6 cellular contexts compared by ENCODE assay signal in the genomic region with DNA sequence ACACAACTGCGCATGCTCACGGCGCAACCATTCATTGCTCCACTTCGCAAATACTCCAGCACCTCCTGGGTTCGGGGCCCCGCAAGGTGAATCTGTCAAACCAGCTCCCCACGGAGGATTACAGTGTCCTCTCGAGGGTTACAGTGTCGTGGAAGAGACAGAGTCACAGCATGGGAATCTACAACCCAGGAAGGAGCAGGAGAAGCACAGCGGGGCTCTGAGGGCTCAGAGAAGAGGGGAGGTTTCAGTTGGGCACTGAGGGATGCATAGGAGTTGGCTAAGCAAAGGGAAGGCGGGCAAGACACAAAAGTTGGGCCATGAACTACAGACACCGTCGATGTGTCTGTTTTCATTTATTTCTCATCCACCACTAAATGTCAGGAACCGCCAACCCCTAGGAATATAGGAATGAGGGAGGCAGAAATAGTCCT. TPM values are rescaled to one million over a fixed set of nuclear protein-coding genes. Genes with fewer than 3 reads are reported as not detected.
DNase-seq lines count a peak whose midpoint lies in the region; ATAC-seq and TF ChIP-seq lines count a peak whose summit lies in the region.

No MANE protein-coding gene starts in this region.

- peak overlapping the region; percentile 87 for H3K4me3 ChIP-seq in GM06990 (replicated peaks; ENCODE audit: low read depth, low read length)
- H3K4me3 ChIP-seq in SK-N-MC, result peak overlapping the region; percentile 81
- peak overlapping the region; percentile 69 to 72 for H3K4me3 ChIP-seq in gastroesophageal sphincter
- peak overlapping the region; percentile 90 for H3K4me3 ChIP-seq in thoracic aorta

- H3K4me1 ChIP-seq in gastroesophageal sphincter, result peaks cover 0 to 19% (median 7%) of the 10 kb centered on the region in 3 donors
- peaks cover 7 to 25% of the 10 kb centered on the region in 2 donors for H3K4me1 ChIP-seq in thoracic aorta (ENCODE audit: control insufficient read depth in 1 of 2, low read depth in 2 of 2)

- 39 to 49% methylated on average over 4 to 6 of the region's 14 CpGs for WGBS in gastroesophageal sphincter (ENCODE audit: low coverage in 1 of 2), 2 donors

- H3K27me3 ChIP-seq in GM06990 (replicated peaks; ENCODE audit: control insufficient read depth, insufficient read depth, low read length) (no peaks in the 10 kb centered on the region), gastroesophageal sphincter (no peaks in the 10 kb centered on the region), thoracic aorta (replicated peaks; ENCODE audit: insufficient read depth) (no peaks in the 10 kb centered on the region)

- H3K9me3 ChIP-seq in SK-N-MC (ENCODE audit: low read depth, low read length) (no peaks in the 10 kb centered on the region), gastroesophageal sphincter (no peaks in the 10 kb centered on the region), thoracic aorta (no peaks in the 10 kb centered on the region)

- TF ChIP-seq CTCF in GM06990 (IDR thresholded peaks at IDR 0.05; ENCODE audit: insufficient read depth, low read length, poor library complexity, severe bottlenecking) (no peak), gastroesophageal sphincter (IDR thresholded peaks at IDR 0.05) (no peak), thoracic aorta (IDR thresholded peaks at IDR 0.05) (no peak)

- peak overlapping the region; percentile 73 for H3K27ac ChIP-seq in SK-N-MC
- H3K27ac ChIP-seq in gastroesophageal sphincter, result peak overlapping the region; percentile 91 to 98 (median 95)
- H3K27ac ChIP-seq in thoracic aorta, result peak overlapping the region; percentile 97 to 98

- H3K36me3 ChIP-seq in GM06990 (ENCODE audit: control insufficient read depth, insufficient read depth, low read length) (peaks cover 6% of the 10 kb centered on the region), SK-N-MC (ENCODE audit: insufficient read depth, low read length) (peaks cover 21% of the 10 kb centered on the region), gastroesophageal sphincter (peaks cover 0 to 26% of the 10 kb centered on the region in 2 donors), thoracic aorta (peaks cover 5% of the 10 kb centered on the region)

- intact Hi-C loops in posterior vena cava (cut with DNase I), result no loop called here

- H3K9ac ChIP-seq in SK-N-MC (ENCODE audit: insufficient read length), result peak overlapping the region; percentile 87

- DNase-seq in GM06990 (ENCODE audit: extremely low read depth, insufficient read length) (no peak), SK-N-MC (ENCODE audit: low read depth, low spot score) (no peak), thoracic aorta (ENCODE audit: low spot score) (no peak), posterior vena cava (ENCODE audit: low spot score) (no peak), NCI-H2227 treated with DMSO at 0.1 percent for 48 hours (lab: John Stamatoyannopoulos, UW) (no peak)

- ATAC-seq in gastroesophageal sphincter (no peak), thoracic aorta (ENCODE audit: insufficient number of reproducible peaks, low FRiP score, low read depth) (no peak)

- TF ChIP-seq POLR2A in gastroesophageal sphincter (IDR thresholded peaks at IDR 0.05), result no peak

- TF ChIP-seq EP300 in gastroesophageal sphincter (IDR thresholded peaks at IDR 0.05), result no peak

RNA-seq across cellular contexts. Expression of a gene that starts 1.0 kb away (rescaled TPM):
- total RNA-seq in gastroesophageal sphincter, result 10 to 100 TPM; 44.7 to 62.8 (median 51.4) TPM
- 10 to 100 TPM; 22.7 to 27.7 TPM for total RNA-seq in thoracic aorta
- 10 to 100 TPM; 32.5 to 35.4 TPM for total RNA-seq in posterior vena cava

RNA-seq across cellular contexts. Expression of a gene that starts 18.3 kb away (rescaled TPM):
- 1 to 10 TPM in 3 of 4 donors, under 1 TPM in 1; 0.67 to 2.4 (median 1.4) TPM for total RNA-seq in gastroesophageal sphincter
- 1 to 10 TPM; 1.4 to 2.8 TPM for total RNA-seq in thoracic aorta
- total RNA-seq in posterior vena cava, result under 1 TPM; 0.65 to 0.71 TPM

RNA-seq across cellular contexts. Expression of a gene that starts 21.4 kb away (rescaled TPM):
- total RNA-seq in gastroesophageal sphincter (10 to 100 TPM; 41.9 to 75.1 (median 45.7) TPM), thoracic aorta (10 to 100 TPM; 29.1 to 37.6 TPM), posterior vena cava (10 to 100 TPM; 37.1 to 41.2 TPM)

RNA-seq across cellular contexts. Expression of a gene that starts 30.6 kb away (rescaled TPM):
- total RNA-seq in gastroesophageal sphincter (100 to 1,000 TPM; 102 to 218 (median 126) TPM), thoracic aorta (100 to 1,000 TPM in 1 of 2 donors, 10 to 100 TPM in 1; 98.4 to 111 TPM), posterior vena cava (100 to 1,000 TPM; 134 to 147 TPM)

RNA-seq across cellular contexts. Expression of a gene that starts 32.7 kb away (rescaled TPM):
- total RNA-seq in gastroesophageal sphincter (10 to 100 TPM; 40.2 to 86.1 (median 63.8) TPM), thoracic aorta (10 to 100 TPM; 39.0 to 53.2 TPM), posterior vena cava (10 to 100 TPM; 55.1 to 56.4 TPM)
